ENCODE assay signal across 9 cellular contexts in the genomic region with DNA sequence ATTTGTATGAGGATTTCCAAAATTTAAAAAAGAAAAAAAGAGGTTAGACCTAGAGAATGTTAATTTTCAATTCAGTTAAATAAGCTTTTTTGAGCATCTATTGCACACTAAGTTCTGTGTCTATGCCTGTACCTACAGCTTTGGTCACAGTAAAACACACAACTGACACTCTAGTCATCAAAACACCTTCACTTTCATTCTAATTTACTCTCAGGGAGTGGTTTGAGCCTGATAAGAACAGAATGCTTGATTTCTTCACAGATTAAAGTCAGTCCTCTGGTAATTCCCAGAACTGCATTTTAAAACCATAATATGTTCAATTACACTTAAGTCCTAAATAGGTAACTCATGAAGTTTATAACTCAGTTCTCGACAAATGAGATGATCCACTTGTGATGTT. TPM values are rescaled to one million over a fixed set of nuclear protein-coding genes. Genes with fewer than 3 reads are reported as not detected.
"Had no signal": no experiment of that assay in that cellular context is flagged by ENCODE, and none has a peak within 500 bp of the region (broad histone marks: within the 10 kb centered on the region; RNA-seq: fewer than 3 reads in every experiment).

No MANE protein-coding gene starts in this region.

- H2AFZ ChIP-seq: GM23338 had no signal

- DNase-seq: H9, HCEC 1CT, KBM-7 had no signal

- H3K27ac ChIP-seq: HL-60 had no signal

- ATAC-seq: GM23338, HepG2 had no signal

- FAIRE-seq: H1, H54, HepG2 had no signal

- H3K4me3 ChIP-seq: GM23338 had no signal

- H3K4me2 ChIP-seq: GM23338 had no signal

RNA-seq across cellular contexts. Expression of gene SLC5A8, which starts 9.2 kb away (rescaled TPM):
- total RNA-seq: HepG2, HT1080 had no signal
